37 cellular contexts compared by ENCODE assay signal in the genomic region with DNA sequence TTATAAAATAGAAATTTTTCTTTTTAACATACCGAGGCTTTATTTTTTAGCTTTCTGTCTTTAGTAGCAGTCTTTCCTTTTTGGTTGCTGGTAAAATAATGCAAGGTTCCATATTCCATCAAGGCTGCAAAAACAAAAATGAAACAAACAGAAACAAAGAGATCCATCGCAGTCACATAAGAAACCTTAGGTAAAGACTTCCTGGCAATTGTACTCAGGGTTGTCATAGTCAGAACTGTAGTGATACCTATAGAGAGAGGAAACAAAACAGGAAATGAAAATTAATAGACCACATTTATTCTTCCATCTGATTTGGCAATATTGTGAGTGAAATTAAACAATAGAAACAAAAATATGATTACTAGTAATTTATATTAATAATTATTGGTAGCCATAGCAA.
"Had no signal": no experiment of that assay in that cellular context is flagged by ENCODE, and none has a peak within 500 bp of the region (broad histone marks: within the 10 kb centered on the region; RNA-seq: fewer than 3 reads in every experiment).

No MANE protein-coding gene starts in this region.

- H3K27ac Mint-ChIP-seq: activated naive CD4-positive, alpha-beta T cell treated with anti-CD3 and anti-CD28 coated beads for 36 hours; activated naive CD4-positive, alpha-beta T cell treated with anti-CD3 and anti-CD28 coated beads, Interleukin-2, amount 10 ng/mL, durations not matched to agents 7 days and 5 days; activated naive CD4-positive, alpha-beta T cell treated with anti-CD3 and anti-CD28 coated beads, Interleukin-2, amount 50 U/mL, for 24 hours; activated naive CD4-positive, alpha-beta T cell treated with anti-CD3 and anti-CD28 coated beads, Interleukin-2, amount 50 U/mL, for 72 hours; activated naive CD8-positive, alpha-beta T cell; activated naive CD8-positive, alpha-beta T cell treated with anti-CD3 and anti-CD28 coated beads for 36 hours; activated naive CD8-positive, alpha-beta T cell treated with anti-CD3 and anti-CD28 coated beads, Interleukin-2, amount 10 ng/mL, durations not matched to agents 7 days and 5 days; activated naive CD8-positive, alpha-beta T cell treated with anti-CD3 and anti-CD28 coated beads, Interleukin-2, amount 50 U/mL, for 24 hours; activated T-cell treated with anti-CD3 and anti-CD28 coated beads, Interleukin-2, amount 50 U/mL, for 24 hours; activated T-cell treated with anti-CD3 and anti-CD28 coated beads, Interleukin-2, amount 50 U/mL, for 72 hours; activated T-helper 1 cell treated with anti-CD3 and anti-CD28 coated beads, Interleukin-12 subunit alpha, Interleukin-12 subunit beta, Interleukin-2, Interleukin-4 antibody, amounts not matched to agents 30 ng/mL and 10 ng/mL and 1 ng/mL, durations not matched to agents 14 hours and 24 hours and 36 hours; activated T-helper 17 cell treated with anti-CD3 and anti-CD28 coated beads, Interleukin-2, amount 50 U/mL, for 72 hours; activated T-helper 2 cell treated with anti-CD3 and anti-CD28 coated beads, Interferon-gamma antibody, Interleukin-2, Interleukin-4, amounts not matched to agents 10 μg/mL and 5 μg/mL and 100 μg/mL, durations not matched to agents 14 hours and 24 hours and 36 hours; brain had no signal

- H3K4me1 ChIP-seq: adrenal gland, ascending aorta, body of pancreas, breast epithelium had no signal

- H3K4me3 ChIP-seq: adrenal gland, ascending aorta, body of pancreas, breast epithelium, cardiac muscle cell had no signal

- H3K27me3 Mint-ChIP-seq: activated naive CD4-positive, alpha-beta T cell treated with anti-CD3 and anti-CD28 coated beads, Interleukin-2, amount 10 ng/mL, durations not matched to agents 7 days and 5 days; activated naive CD4-positive, alpha-beta T cell treated with anti-CD3 and anti-CD28 coated beads, Interleukin-2, amount 50 U/mL, for 24 hours; activated naive CD8-positive, alpha-beta T cell; activated naive CD8-positive, alpha-beta T cell treated with anti-CD3 and anti-CD28 coated beads for 36 hours; activated naive CD8-positive, alpha-beta T cell treated with anti-CD3 and anti-CD28 coated beads, Interleukin-2, amount 10 ng/mL, durations not matched to agents 7 days and 5 days; activated naive CD8-positive, alpha-beta T cell treated with anti-CD3 and anti-CD28 coated beads, Interleukin-2, amount 50 U/mL, for 24 hours; activated T-cell treated with anti-CD3 and anti-CD28 coated beads, Interleukin-2, amount 50 U/mL, for 24 hours; activated T-helper 17 cell treated with anti-CD3 and anti-CD28 coated beads, Interleukin-2, amount 50 U/mL, for 72 hours; brain; central memory CD8-positive, alpha-beta T cell had no signal

- H3K4me3 Mint-ChIP-seq: activated naive CD4-positive, alpha-beta T cell treated with anti-CD3 and anti-CD28 coated beads for 36 hours; activated naive CD4-positive, alpha-beta T cell treated with anti-CD3 and anti-CD28 coated beads, Interleukin-2, amount 10 ng/mL, durations not matched to agents 7 days and 5 days; activated naive CD4-positive, alpha-beta T cell treated with anti-CD3 and anti-CD28 coated beads, Interleukin-2, amount 50 U/mL, for 24 hours; activated naive CD8-positive, alpha-beta T cell; activated naive CD8-positive, alpha-beta T cell treated with anti-CD3 and anti-CD28 coated beads for 36 hours; activated naive CD8-positive, alpha-beta T cell treated with anti-CD3 and anti-CD28 coated beads, Interleukin-2, amount 10 ng/mL, durations not matched to agents 7 days and 5 days; activated naive CD8-positive, alpha-beta T cell treated with anti-CD3 and anti-CD28 coated beads, Interleukin-2, amount 50 U/mL, for 24 hours; activated T-cell treated with anti-CD3 and anti-CD28 coated beads, Interleukin-2, amount 50 U/mL, for 24 hours; activated T-cell treated with anti-CD3 and anti-CD28 coated beads, Interleukin-2, amount 50 U/mL, for 4 hours; activated T-cell treated with anti-CD3 and anti-CD28 coated beads, Interleukin-2, amount 50 U/mL, for 72 hours; activated T-helper 1 cell treated with anti-CD3 and anti-CD28 coated beads, Interleukin-12 subunit alpha, Interleukin-12 subunit beta, Interleukin-2, Interleukin-4 antibody, amounts not matched to agents 30 ng/mL and 10 ng/mL and 1 ng/mL, durations not matched to agents 14 hours and 24 hours and 36 hours; activated T-helper 17 cell treated with anti-CD3 and anti-CD28 coated beads, Interleukin-2, amount 50 U/mL, for 72 hours; brain; central memory CD8-positive, alpha-beta T cell had no signal

- DNase-seq: activated effector memory CD4-positive, alpha-beta T cell treated with anti-CD3 and anti-CD28 coated beads, Interleukin-2, amount 50 U/mL, for 16 hours; activated effector memory CD4-positive, alpha-beta T cell treated with Interleukin-2 at 50 U/mL for 16 hours; activated gamma-delta T cell; activated gamma-delta T cell treated with Interleukin-2 at 50 U/mL for 16 hours; activated naive CD4-positive, alpha-beta T cell; activated naive CD4-positive, alpha-beta T cell treated with anti-CD3 and anti-CD28 coated beads for 36 hours; activated naive CD4-positive, alpha-beta T cell treated with anti-CD3 and anti-CD28 coated beads, Interleukin-2, amount 10 ng/mL, durations not matched to agents 7 days and 5 days; activated naive CD4-positive, alpha-beta T cell treated with anti-CD3 and anti-CD28 coated beads, Interleukin-2, amount 50 U/mL, for 16 hours; activated naive CD4-positive, alpha-beta T cell treated with Interleukin-2 at 50 U/mL for 16 hours; activated naive CD8-positive, alpha-beta T cell treated with anti-CD3 and anti-CD28 coated beads for 36 hours; activated naive CD8-positive, alpha-beta T cell treated with anti-CD3 and anti-CD28 coated beads, Interleukin-2, amount 10 ng/mL, durations not matched to agents 7 days and 5 days; activated naive CD8-positive, alpha-beta T cell treated with anti-CD3 and anti-CD28 coated beads, Interleukin-2, amount 50 U/mL, for 24 hours; activated T-cell treated with anti-CD3 and anti-CD28 coated beads, Interleukin-2, amount 50 U/mL, for 24 hours; activated T-cell treated with anti-CD3 and anti-CD28 coated beads, Interleukin-2, amount 50 U/mL, for 4 hours; activated T-cell treated with anti-CD3 and anti-CD28 coated beads, Interleukin-2, amount 50 U/mL, for 48 hours; activated T-cell treated with anti-CD3 and anti-CD28 coated beads, Interleukin-2, amount 50 U/mL, for 72 hours; adrenal gland; amniotic stem cell; amygdala; anterior cingulate cortex; aorta; body of pancreas; brain microvascular endothelial cell; caudate nucleus; central memory CD4-positive, alpha-beta T cell; cerebellar nuclear complex had no signal

- H3K27me3 ChIP-seq: adrenal gland, ascending aorta, body of pancreas, brain microvascular endothelial cell, breast epithelium, cardiac muscle cell had no signal

- H3K9me3 Mint-ChIP-seq: activated naive CD8-positive, alpha-beta T cell treated with anti-CD3 and anti-CD28 coated beads, Interleukin-2, amount 10 ng/mL, durations not matched to agents 7 days and 5 days had no signal

- H3K27ac ChIP-seq: adrenal gland, ascending aorta, body of pancreas, brain microvascular endothelial cell, breast epithelium, cardiac muscle cell had no signal

- H3K36me3 ChIP-seq: adrenal gland, ascending aorta, brain microvascular endothelial cell, breast epithelium, cardiac muscle cell had no signal

- H3K4me1 Mint-ChIP-seq: activated naive CD4-positive, alpha-beta T cell treated with anti-CD3 and anti-CD28 coated beads, Interleukin-2, amount 10 ng/mL, durations not matched to agents 7 days and 5 days; activated naive CD4-positive, alpha-beta T cell treated with anti-CD3 and anti-CD28 coated beads, Interleukin-2, amount 50 U/mL, for 24 hours; activated naive CD8-positive, alpha-beta T cell treated with anti-CD3 and anti-CD28 coated beads for 36 hours; activated naive CD8-positive, alpha-beta T cell treated with anti-CD3 and anti-CD28 coated beads, Interleukin-2, amount 10 ng/mL, durations not matched to agents 7 days and 5 days; activated naive CD8-positive, alpha-beta T cell treated with anti-CD3 and anti-CD28 coated beads, Interleukin-2, amount 50 U/mL, for 24 hours; activated T-helper 17 cell treated with anti-CD3 and anti-CD28 coated beads, Interleukin-2, amount 50 U/mL, for 72 hours; central memory CD8-positive, alpha-beta T cell had no signal

- H3K36me3 Mint-ChIP-seq: activated naive CD4-positive, alpha-beta T cell treated with anti-CD3 and anti-CD28 coated beads, Interleukin-2, amount 10 ng/mL, durations not matched to agents 7 days and 5 days; activated naive CD4-positive, alpha-beta T cell treated with anti-CD3 and anti-CD28 coated beads, Interleukin-2, amount 50 U/mL, for 24 hours; activated naive CD4-positive, alpha-beta T cell treated with anti-CD3 and anti-CD28 coated beads, Interleukin-2, amount 50 U/mL, for 72 hours; activated naive CD8-positive, alpha-beta T cell; activated naive CD8-positive, alpha-beta T cell treated with anti-CD3 and anti-CD28 coated beads for 36 hours; activated naive CD8-positive, alpha-beta T cell treated with anti-CD3 and anti-CD28 coated beads, Interleukin-2, amount 10 ng/mL, durations not matched to agents 7 days and 5 days; brain had no signal

- H3K9me3 ChIP-seq: ascending aorta, body of pancreas, breast epithelium had no signal

- ATAC-seq: activated naive CD4-positive, alpha-beta T cell treated with anti-CD3 and anti-CD28 coated beads, Interleukin-2, amount 50 U/mL, for 72 hours; activated naive CD8-positive, alpha-beta T cell treated with anti-CD3 and anti-CD28 coated beads, Interleukin-2, amount 50 U/mL, for 24 hours; activated T-cell treated with anti-CD3 and anti-CD28 coated beads, Interleukin-2, amount 50 U/mL, for 4 hours; activated T-cell treated with anti-CD3 and anti-CD28 coated beads, Interleukin-2, amount 50 U/mL, for 72 hours; activated T-helper 17 cell treated with anti-CD3 and anti-CD28 coated beads, Interleukin-2, amount 50 U/mL, for 72 hours; body of pancreas had no signal
